1 cellular context compared by ENCODE assay signal in the genomic region with DNA sequence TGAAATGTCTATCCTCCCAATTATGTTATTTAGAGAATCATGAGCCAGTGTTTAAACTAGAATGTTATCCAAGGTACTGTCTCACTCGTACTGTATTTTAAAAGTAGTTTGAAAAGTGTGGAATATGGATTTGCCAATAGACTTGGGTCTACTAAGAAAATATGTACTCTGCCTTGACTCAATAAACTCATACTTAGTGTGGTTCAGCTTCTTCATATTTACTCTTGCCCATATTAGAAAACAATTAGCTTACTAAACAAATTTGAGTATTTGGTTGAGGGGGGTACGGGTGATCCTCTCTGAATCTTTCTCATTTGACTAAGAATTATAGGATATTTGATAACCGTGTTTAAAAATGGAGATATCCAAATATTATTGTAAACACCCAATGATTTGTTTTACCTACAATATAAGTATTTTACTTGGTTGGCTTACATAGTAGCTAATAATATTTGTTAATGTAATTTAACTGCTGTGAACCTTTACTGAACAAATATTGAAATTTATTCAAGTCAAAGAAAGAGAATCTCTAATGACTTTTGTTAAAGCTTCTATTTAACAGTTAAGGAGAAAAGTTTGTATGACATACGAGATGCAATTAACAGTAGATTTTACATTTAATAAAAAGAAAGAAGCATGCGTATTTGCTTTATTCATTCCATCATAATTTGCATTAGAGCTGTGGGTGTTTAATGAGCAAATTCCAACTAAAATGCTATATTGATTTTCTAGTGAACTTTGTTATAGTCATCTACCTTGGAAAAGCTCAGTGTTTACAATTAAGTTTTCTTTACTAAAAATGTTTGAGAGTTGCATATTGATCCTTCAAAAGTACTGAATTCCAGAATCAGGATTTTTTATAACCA.
TF ChIP-seq lines count a peak whose summit lies in the region.

No MANE protein-coding gene starts in this region.

TF ChIP-seq in HepG2, 621 proteins besides CTCF, POLR2A, EP300 and RAD21 (continued from another document and continues in another):
- TF ChIP-seq, protein P1, sequence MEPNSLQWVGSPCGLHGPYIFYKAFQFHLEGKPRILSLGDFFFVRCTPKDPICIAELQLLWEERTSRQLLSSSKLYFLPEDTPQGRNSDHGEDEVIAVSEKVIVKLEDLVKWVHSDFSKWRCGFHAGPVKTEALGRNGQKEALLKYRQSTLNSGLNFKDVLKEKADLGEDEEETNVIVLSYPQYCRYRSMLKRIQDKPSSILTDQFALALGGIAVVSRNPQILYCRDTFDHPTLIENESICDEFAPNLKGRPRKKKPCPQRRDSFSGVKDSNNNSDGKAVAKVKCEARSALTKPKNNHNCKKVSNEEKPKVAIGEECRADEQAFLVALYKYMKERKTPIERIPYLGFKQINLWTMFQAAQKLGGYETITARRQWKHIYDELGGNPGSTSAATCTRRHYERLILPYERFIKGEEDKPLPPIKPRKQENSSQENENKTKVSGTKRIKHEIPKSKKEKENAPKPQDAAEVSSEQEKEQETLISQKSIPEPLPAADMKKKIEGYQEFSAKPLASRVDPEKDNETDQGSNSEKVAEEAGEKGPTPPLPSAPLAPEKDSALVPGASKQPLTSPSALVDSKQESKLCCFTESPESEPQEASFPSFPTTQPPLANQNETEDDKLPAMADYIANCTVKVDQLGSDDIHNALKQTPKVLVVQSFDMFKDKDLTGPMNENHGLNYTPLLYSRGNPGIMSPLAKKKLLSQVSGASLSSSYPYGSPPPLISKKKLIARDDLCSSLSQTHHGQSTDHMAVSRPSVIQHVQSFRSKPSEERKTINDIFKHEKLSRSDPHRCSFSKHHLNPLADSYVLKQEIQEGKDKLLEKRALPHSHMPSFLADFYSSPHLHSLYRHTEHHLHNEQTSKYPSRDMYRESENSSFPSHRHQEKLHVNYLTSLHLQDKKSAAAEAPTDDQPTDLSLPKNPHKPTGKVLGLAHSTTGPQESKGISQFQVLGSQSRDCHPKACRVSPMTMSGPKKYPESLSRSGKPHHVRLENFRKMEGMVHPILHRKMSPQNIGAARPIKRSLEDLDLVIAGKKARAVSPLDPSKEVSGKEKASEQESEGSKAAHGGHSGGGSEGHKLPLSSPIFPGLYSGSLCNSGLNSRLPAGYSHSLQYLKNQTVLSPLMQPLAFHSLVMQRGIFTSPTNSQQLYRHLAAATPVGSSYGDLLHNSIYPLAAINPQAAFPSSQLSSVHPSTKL (CRISPR knock-in tag; IDR thresholded peaks at IDR 0.05), result peak; percentile 75
- TF ChIP-seq TSC22D2 (CRISPR knock-in tag; IDR thresholded peaks at IDR 0.05; ENCODE audit: borderline replicate concordance), result no peak
- TF ChIP-seq, protein P2, sequence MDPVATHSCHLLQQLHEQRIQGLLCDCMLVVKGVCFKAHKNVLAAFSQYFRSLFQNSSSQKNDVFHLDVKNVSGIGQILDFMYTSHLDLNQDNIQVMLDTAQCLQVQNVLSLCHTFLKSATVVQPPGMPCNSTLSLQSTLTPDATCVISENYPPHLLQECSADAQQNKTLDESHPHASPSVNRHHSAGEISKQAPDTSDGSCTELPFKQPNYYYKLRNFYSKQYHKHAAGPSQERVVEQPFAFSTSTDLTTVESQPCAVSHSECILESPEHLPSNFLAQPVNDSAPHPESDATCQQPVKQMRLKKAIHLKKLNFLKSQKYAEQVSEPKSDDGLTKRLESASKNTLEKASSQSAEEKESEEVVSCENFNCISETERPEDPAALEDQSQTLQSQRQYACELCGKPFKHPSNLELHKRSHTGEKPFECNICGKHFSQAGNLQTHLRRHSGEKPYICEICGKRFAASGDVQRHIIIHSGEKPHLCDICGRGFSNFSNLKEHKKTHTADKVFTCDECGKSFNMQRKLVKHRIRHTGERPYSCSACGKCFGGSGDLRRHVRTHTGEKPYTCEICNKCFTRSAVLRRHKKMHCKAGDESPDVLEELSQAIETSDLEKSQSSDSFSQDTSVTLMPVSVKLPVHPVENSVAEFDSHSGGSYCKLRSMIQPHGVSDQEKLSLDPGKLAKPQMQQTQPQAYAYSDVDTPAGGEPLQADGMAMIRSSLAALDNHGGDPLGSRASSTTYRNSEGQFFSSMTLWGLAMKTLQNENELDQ (CRISPR knock-in tag; IDR thresholded peaks at IDR 0.05; ENCODE audit: borderline replicate concordance), result no peak
- TF ChIP-seq, protein P3, sequence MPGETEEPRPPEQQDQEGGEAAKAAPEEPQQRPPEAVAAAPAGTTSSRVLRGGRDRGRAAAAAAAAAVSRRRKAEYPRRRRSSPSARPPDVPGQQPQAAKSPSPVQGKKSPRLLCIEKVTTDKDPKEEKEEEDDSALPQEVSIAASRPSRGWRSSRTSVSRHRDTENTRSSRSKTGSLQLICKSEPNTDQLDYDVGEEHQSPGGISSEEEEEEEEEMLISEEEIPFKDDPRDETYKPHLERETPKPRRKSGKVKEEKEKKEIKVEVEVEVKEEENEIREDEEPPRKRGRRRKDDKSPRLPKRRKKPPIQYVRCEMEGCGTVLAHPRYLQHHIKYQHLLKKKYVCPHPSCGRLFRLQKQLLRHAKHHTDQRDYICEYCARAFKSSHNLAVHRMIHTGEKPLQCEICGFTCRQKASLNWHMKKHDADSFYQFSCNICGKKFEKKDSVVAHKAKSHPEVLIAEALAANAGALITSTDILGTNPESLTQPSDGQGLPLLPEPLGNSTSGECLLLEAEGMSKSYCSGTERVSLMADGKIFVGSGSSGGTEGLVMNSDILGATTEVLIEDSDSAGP (CRISPR knock-in tag; IDR thresholded peaks at IDR 0.05; ENCODE audit: borderline replicate concordance), result no peak
- TF ChIP-seq, protein P4, sequence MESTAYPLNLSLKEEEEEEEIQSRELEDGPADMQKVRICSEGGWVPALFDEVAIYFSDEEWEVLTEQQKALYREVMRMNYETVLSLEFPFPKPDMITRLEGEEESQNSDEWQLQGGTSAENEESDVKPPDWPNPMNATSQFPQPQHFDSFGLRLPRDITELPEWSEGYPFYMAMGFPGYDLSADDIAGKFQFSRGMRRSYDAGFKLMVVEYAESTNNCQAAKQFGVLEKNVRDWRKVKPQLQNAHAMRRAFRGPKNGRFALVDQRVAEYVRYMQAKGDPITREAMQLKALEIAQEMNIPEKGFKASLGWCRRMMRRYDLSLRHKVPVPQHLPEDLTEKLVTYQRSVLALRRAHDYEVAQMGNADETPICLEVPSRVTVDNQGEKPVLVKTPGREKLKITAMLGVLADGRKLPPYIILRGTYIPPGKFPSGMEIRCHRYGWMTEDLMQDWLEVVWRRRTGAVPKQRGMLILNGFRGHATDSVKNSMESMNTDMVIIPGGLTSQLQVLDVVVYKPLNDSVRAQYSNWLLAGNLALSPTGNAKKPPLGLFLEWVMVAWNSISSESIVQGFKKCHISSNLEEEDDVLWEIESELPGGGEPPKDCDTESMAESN (CRISPR knock-in tag; conservative IDR thresholded peaks at IDR 0.05), result no peak
- no peak for TF ChIP-seq ZNF850 (CRISPR knock-in tag; conservative IDR thresholded peaks at IDR 0.05)
- TF ChIP-seq FOSL2 (CRISPR knock-in tag; IDR thresholded peaks at IDR 0.05), result no peak
- TF ChIP-seq, protein P5, sequence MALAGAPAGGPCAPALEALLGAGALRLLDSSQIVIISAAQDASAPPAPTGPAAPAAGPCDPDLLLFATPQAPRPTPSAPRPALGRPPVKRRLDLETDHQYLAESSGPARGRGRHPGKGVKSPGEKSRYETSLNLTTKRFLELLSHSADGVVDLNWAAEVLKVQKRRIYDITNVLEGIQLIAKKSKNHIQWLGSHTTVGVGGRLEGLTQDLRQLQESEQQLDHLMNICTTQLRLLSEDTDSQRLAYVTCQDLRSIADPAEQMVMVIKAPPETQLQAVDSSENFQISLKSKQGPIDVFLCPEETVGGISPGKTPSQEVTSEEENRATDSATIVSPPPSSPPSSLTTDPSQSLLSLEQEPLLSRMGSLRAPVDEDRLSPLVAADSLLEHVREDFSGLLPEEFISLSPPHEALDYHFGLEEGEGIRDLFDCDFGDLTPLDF (CRISPR knock-in tag; IDR thresholded peaks at IDR 0.05), result 0 out of 2 replicates have a peak, but pooled peaks have one; percentile 36
- TF ChIP-seq ZNF557 (CRISPR knock-in tag; IDR thresholded peaks at IDR 0.05), result no peak
- TF ChIP-seq ELF3 (CRISPR knock-in tag; IDR thresholded peaks at IDR 0.05), result no peak
- TF ChIP-seq, protein P6, sequence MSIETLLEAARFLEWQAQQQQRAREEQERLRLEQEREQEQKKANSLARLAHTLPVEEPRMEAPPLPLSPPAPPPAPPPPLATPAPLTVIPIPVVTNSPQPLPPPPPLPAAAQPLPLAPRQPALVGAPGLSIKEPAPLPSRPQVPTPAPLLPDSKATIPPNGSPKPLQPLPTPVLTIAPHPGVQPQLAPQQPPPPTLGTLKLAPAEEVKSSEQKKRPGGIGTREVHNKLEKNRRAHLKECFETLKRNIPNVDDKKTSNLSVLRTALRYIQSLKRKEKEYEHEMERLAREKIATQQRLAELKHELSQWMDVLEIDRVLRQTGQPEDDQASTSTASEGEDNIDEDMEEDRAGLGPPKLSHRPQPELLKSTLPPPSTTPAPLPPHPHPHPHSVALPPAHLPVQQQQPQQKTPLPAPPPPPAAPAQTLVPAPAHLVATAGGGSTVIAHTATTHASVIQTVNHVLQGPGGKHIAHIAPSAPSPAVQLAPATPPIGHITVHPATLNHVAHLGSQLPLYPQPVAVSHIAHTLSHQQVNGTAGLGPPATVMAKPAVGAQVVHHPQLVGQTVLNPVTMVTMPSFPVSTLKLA (IDR thresholded peaks at IDR 0.05), result no peak
- no peak for TF ChIP-seq ZNF432 (CRISPR knock-in tag; IDR thresholded peaks at IDR 0.05; ENCODE audit: borderline replicate concordance)
- TF ChIP-seq, protein P7, sequence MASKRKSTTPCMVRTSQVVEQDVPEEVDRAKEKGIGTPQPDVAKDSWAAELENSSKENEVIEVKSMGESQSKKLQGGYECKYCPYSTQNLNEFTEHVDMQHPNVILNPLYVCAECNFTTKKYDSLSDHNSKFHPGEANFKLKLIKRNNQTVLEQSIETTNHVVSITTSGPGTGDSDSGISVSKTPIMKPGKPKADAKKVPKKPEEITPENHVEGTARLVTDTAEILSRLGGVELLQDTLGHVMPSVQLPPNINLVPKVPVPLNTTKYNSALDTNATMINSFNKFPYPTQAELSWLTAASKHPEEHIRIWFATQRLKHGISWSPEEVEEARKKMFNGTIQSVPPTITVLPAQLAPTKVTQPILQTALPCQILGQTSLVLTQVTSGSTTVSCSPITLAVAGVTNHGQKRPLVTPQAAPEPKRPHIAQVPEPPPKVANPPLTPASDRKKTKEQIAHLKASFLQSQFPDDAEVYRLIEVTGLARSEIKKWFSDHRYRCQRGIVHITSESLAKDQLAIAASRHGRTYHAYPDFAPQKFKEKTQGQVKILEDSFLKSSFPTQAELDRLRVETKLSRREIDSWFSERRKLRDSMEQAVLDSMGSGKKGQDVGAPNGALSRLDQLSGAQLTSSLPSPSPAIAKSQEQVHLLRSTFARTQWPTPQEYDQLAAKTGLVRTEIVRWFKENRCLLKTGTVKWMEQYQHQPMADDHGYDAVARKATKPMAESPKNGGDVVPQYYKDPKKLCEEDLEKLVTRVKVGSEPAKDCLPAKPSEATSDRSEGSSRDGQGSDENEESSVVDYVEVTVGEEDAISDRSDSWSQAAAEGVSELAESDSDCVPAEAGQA (IDR thresholded peaks at IDR 0.05; ENCODE audit: low read depth), result no peak
- TF ChIP-seq, protein P7 (CRISPR knock-in tag; IDR thresholded peaks at IDR 0.05; ENCODE audit: borderline replicate concordance), result peak; percentile 84; the same call in 1 of the 2 replicates
- peak; percentile 57; the same call in 1 of the 2 replicates for TF ChIP-seq BCL6 (CRISPR knock-in tag; IDR thresholded peaks at IDR 0.05)
- TF ChIP-seq ZNF33A (CRISPR knock-in tag; IDR thresholded peaks at IDR 0.05; ENCODE audit: borderline replicate concordance), result no peak
- TF ChIP-seq, protein P8, sequence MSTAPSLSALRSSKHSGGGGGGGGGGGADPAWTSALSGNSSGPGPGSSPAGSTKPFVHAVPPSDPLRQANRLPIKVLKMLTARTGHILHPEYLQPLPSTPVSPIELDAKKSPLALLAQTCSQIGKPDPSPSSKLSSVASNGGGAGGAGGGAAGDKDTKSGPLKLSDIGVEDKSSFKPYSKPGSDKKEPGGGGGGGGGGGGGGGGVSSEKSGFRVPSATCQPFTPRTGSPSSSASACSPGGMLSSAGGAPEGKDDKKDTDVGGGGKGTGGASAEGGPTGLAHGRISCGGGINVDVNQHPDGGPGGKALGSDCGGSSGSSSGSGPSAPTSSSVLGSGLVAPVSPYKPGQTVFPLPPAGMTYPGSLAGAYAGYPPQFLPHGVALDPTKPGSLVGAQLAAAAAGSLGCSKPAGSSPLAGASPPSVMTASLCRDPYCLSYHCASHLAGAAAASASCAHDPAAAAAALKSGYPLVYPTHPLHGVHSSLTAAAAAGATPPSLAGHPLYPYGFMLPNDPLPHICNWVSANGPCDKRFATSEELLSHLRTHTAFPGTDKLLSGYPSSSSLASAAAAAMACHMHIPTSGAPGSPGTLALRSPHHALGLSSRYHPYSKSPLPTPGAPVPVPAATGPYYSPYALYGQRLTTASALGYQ (CRISPR knock-in tag; IDR thresholded peaks at IDR 0.05), result peak; percentile 43; the same call in 1 of the 2 replicates
- TF ChIP-seq TARDBP (CRISPR knock-in tag; IDR thresholded peaks at IDR 0.05), result no peak
- peak; percentile 46; the same call in 1 of the 2 replicates for TF ChIP-seq KLF12 (CRISPR knock-in tag; IDR thresholded peaks at IDR 0.05; ENCODE audit: borderline replicate concordance)
- TF ChIP-seq, protein P9, sequence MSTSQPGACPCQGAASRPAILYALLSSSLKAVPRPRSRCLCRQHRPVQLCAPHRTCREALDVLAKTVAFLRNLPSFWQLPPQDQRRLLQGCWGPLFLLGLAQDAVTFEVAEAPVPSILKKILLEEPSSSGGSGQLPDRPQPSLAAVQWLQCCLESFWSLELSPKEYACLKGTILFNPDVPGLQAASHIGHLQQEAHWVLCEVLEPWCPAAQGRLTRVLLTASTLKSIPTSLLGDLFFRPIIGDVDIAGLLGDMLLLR (CRISPR knock-in tag; IDR thresholded peaks at IDR 0.05), result no peak
- no peak for TF ChIP-seq ZSCAN21 (CRISPR knock-in tag; IDR thresholded peaks at IDR 0.05; ENCODE audit: borderline replicate concordance)
- TF ChIP-seq ZNF839 (CRISPR knock-in tag; IDR thresholded peaks at IDR 0.05; ENCODE audit: borderline replicate concordance), result no peak
- no peak for TF ChIP-seq ZSCAN12 (CRISPR knock-in tag; IDR thresholded peaks at IDR 0.05)
- TF ChIP-seq TMF1 (CRISPR knock-in tag; IDR thresholded peaks at IDR 0.05; ENCODE audit: low read depth), result no peak
- no peak; the same call in 1 of the 2 replicates for TF ChIP-seq FOXP1 (IDR thresholded peaks at IDR 0.05)
- peak; percentile 93 for TF ChIP-seq FOXP1 (CRISPR knock-in tag; IDR thresholded peaks at IDR 0.05)
- TF ChIP-seq MIXL1 (CRISPR knock-in tag; IDR thresholded peaks at IDR 0.05), result peak; percentile 94
- TF ChIP-seq GATAD2A (CRISPR knock-in tag; IDR thresholded peaks at IDR 0.05), result peak; percentile 72
- peak; percentile 18; the same call in 1 of the 2 replicates for TF ChIP-seq THAP11 (CRISPR knock-in tag; IDR thresholded peaks at IDR 0.05)
- TF ChIP-seq ZNF644 (CRISPR knock-in tag; IDR thresholded peaks at IDR 0.05; ENCODE audit: low read depth), result no peak
